10 cellular contexts compared by ENCODE assay signal in genomic region chr3:98778852-98779379, GRCh38. TPM values are rescaled to one million over a fixed set of nuclear protein-coding genes. Genes with fewer than 3 reads are reported as not detected.
DNase-seq lines count a peak whose midpoint lies in the region; ATAC-seq, FAIRE-seq and TF ChIP-seq lines count a peak whose summit lies in the region.
"Had no signal": no experiment of that assay in that cellular context is flagged by ENCODE, and none has a peak within 500 bp of the region (broad histone marks: within the 10 kb centered on the region; RNA-seq: fewer than 3 reads in every experiment).

No MANE protein-coding gene starts in this region.

- H3K9me1 ChIP-seq in keratinocyte (ENCODE audit: control insufficient read depth, extremely low read depth, insufficient read depth, low read length) = no peaks in the 10 kb centered on the region

- H3K9me3 Mint-ChIP-seq in activated CD8-positive, alpha-beta T cell treated with anti-CD3 and anti-CD28 coated beads, Interleukin-2, amount 10 ng/mL, durations not matched to agents 7 days and 5 days (ENCODE audit: insufficient read depth) = no peaks in the 10 kb centered on the region
- H3K9me3 Mint-ChIP-seq in activated CD8-positive, alpha-beta T cell treated with anti-CD3 and anti-CD28 coated beads for 36 hours = no peaks in the 10 kb centered on the region

- no peaks in the 10 kb centered on the region for H4K20me1 ChIP-seq in keratinocyte (ENCODE audit: control insufficient read depth, extremely low read depth, insufficient read depth, low read length)

- peak; percentile 93 for FAIRE-seq in keratinocyte (lab: Jason Lieb, UNC)

- H3K36me3 ChIP-seq in keratinocyte (ENCODE audit: control insufficient read depth in 2 of 2, extremely low read depth in 1 of 2, insufficient read depth in 2 of 2, low read length in 2 of 2) (no peaks in the 10 kb centered on the region), upper lobe of right lung (peaks cover 12% of the 10 kb centered on the region)

- TF ChIP-seq CTCF in activated CD8-positive, alpha-beta T cell treated with anti-CD3 and anti-CD28 coated beads for 36 hours (IDR thresholded peaks at IDR 0.05) = no peak
- TF ChIP-seq CTCF in astrocyte of the cerebellum (IDR thresholded peaks at IDR 0.05; ENCODE audit: low read depth, low read length, missing control alignments) = no peak
- TF ChIP-seq CTCF in keratinocyte (optimal IDR thresholded peaks at IDR 0.05 in 1 of 3, IDR thresholded peaks at IDR 0.05 in 1 of 3, conservative IDR thresholded peaks at IDR 0.05 in 1 of 3; ENCODE audit: extremely low read depth in 1 of 3, insufficient read depth in 2 of 3, low read length in 3 of 3) = no peak
- no peak for TF ChIP-seq CTCF in upper lobe of right lung (IDR thresholded peaks at IDR 0.05)

- no peaks in the 10 kb centered on the region for H3K79me2 ChIP-seq in keratinocyte (ENCODE audit: control insufficient read depth, insufficient read depth, low read length)

- H3K4me3 ChIP-seq in astrocyte of the cerebellum (ENCODE audit: low read depth, low read length) (no peak overlapping the region), keratinocyte (ENCODE audit: control insufficient read depth in 2 of 3, extremely low read depth in 1 of 3, insufficient read depth in 2 of 3, low read depth in 1 of 3, low read length in 3 of 3) (peak overlapping the region in 2 of 3 experiments; percentile 30 to 35), upper lobe of right lung (no peak overlapping the region)

- peaks cover 2% of the 10 kb centered on the region for H3K4me1 Mint-ChIP-seq in activated CD8-positive, alpha-beta T cell treated with anti-CD3 and anti-CD28 coated beads, Interleukin-2, amount 10 ng/mL, durations not matched to agents 7 days and 5 days (ENCODE audit: low read depth)
- no peaks in the 10 kb centered on the region for H3K4me1 Mint-ChIP-seq in activated CD8-positive, alpha-beta T cell treated with anti-CD3 and anti-CD28 coated beads for 36 hours (ENCODE audit: low read depth)
- H3K4me1 Mint-ChIP-seq: B cell had no signal

- peak overlapping the region; percentile 89 for H2AFZ ChIP-seq in keratinocyte (ENCODE audit: control insufficient read depth, low read length)

- dilution Hi-C loops in keratinocyte (cut with MboI; ENCODE audit: extremely low pct_ligation_motif_present, low sequenced_read_pairs) = loop anchor here (25.0 kb wide), 1 partner anchor 167 kb away; no protein-coding TSS in a partner anchor

- no peak for DNase-seq in activated CD8-positive, alpha-beta T cell treated with anti-CD3 and anti-CD28 coated beads, Interleukin-2, amount 10 ng/mL, durations not matched to agents 7 days and 5 days
- DNase-seq in activated CD8-positive, alpha-beta T cell treated with anti-CD3 and anti-CD28 coated beads for 36 hours = no peak
- peak; percentile 74 for DNase-seq in astrocyte of the cerebellum (ENCODE audit: low read depth)
- DNase-seq in keratinocyte (ENCODE audit: low read depth, low spot score) = peak; percentile 54
- no peak for DNase-seq in upper lobe of right lung
- DNase-seq in GOT3 (lab: John Stamatoyannopoulos, UW) = no peak
- DNase-seq in NCI-H82 treated with DMSO at 0.1 percent for 48 hours (lab: John Stamatoyannopoulos, UW; ENCODE audit: unreplicated experiment) = no peak
- no peak for DNase-seq in cerebellar nuclear complex (lab: John Stamatoyannopoulos, UW)
- DNase-seq: stimulated activated CD4-positive, alpha-beta T cell treated with anti-CD3 and anti-CD28 coated beads, Interleukin-1b, Interleukin-23, amount 100 ng/mL, for 48 hours had no signal

- H3K4me3 Mint-ChIP-seq in activated CD8-positive, alpha-beta T cell treated with anti-CD3 and anti-CD28 coated beads, Interleukin-2, amount 10 ng/mL, durations not matched to agents 7 days and 5 days = no peak overlapping the region
- H3K4me3 Mint-ChIP-seq in activated CD8-positive, alpha-beta T cell treated with anti-CD3 and anti-CD28 coated beads for 36 hours = no peak overlapping the region
- H3K4me3 Mint-ChIP-seq: B cell had no signal

- H3K9me3 ChIP-seq in keratinocyte (ENCODE audit: control insufficient read depth, low read depth, low read length) (no peaks in the 10 kb centered on the region), upper lobe of right lung (no peaks in the 10 kb centered on the region)

- peak overlapping the region; percentile 80 for H3K4me2 ChIP-seq in keratinocyte (ENCODE audit: control insufficient read depth, extremely low read depth, insufficient read depth, low read depth, low read length)

- no peak overlapping the region for H3K27ac Mint-ChIP-seq in activated CD8-positive, alpha-beta T cell treated with anti-CD3 and anti-CD28 coated beads, Interleukin-2, amount 10 ng/mL, durations not matched to agents 7 days and 5 days
- no peak overlapping the region for H3K27ac Mint-ChIP-seq in activated CD8-positive, alpha-beta T cell treated with anti-CD3 and anti-CD28 coated beads for 36 hours
- H3K27ac Mint-ChIP-seq: B cell had no signal

- intact Hi-C loops in activated CD8-positive, alpha-beta T cell treated with anti-CD3 and anti-CD28 coated beads for 36 hours (cut with micrococcal nuclease) = no loop called here
- intact Hi-C loops in upper lobe of right lung (cut with DNase I) = no loop called here

- H3K9ac ChIP-seq in keratinocyte (ENCODE audit: control insufficient read depth, extremely low read depth, insufficient read depth, low read length) = peak overlapping the region; percentile 63

- peaks cover 35% of the 10 kb centered on the region for H3K4me1 ChIP-seq in keratinocyte (ENCODE audit: control insufficient read depth, extremely low read depth, insufficient read depth, low read length)
- H3K4me1 ChIP-seq in upper lobe of right lung = peaks cover 15% of the 10 kb centered on the region

- H3K27ac ChIP-seq in keratinocyte (ENCODE audit: control insufficient read depth, insufficient read depth, low read length) (peak overlapping the region; percentile 82), upper lobe of right lung (no peak overlapping the region)

- peaks cover 7% of the 10 kb centered on the region for H3K27me3 Mint-ChIP-seq in activated CD8-positive, alpha-beta T cell treated with anti-CD3 and anti-CD28 coated beads, Interleukin-2, amount 10 ng/mL, durations not matched to agents 7 days and 5 days (ENCODE audit: low read depth)
- peaks cover 10% of the 10 kb centered on the region for H3K27me3 Mint-ChIP-seq in activated CD8-positive, alpha-beta T cell treated with anti-CD3 and anti-CD28 coated beads for 36 hours

- CTCF ChIA-PET in activated CD8-positive, alpha-beta T cell treated with anti-CD3 and anti-CD28 coated beads, Interleukin-2, amount 10 ng/mL, durations not matched to agents 7 days and 5 days (lab: Charles Lee) = interaction anchor here (1.7 kb wide), 1 partner anchor 177 kb away, joined by 3 read pairs; no protein-coding TSS in a partner anchor
- CTCF ChIA-PET in activated CD8-positive, alpha-beta T cell treated with anti-CD3 and anti-CD28 coated beads for 36 hours (lab: Charles Lee) = interaction anchor here (1.8 kb wide), 2 partner anchors 12 to 34 kb away, joined by 4 read pairs; no protein-coding TSS in a partner anchor

- in situ Hi-C loops in astrocyte of the cerebellum (cut with HindIII; ENCODE audit: low sequenced_read_pairs) = loop anchor here (25.0 kb wide), 1 partner anchor 167 kb away; no protein-coding TSS in a partner anchor

- H3K27me3 ChIP-seq in keratinocyte (ENCODE audit: control insufficient read depth, extremely low read depth, insufficient read depth, low read length) (no peaks in the 10 kb centered on the region), upper lobe of right lung (no peaks in the 10 kb centered on the region)

- H3K36me3 Mint-ChIP-seq in activated CD8-positive, alpha-beta T cell treated with anti-CD3 and anti-CD28 coated beads, Interleukin-2, amount 10 ng/mL, durations not matched to agents 7 days and 5 days (ENCODE audit: low read depth) = no peaks in the 10 kb centered on the region
- no peaks in the 10 kb centered on the region for H3K36me3 Mint-ChIP-seq in activated CD8-positive, alpha-beta T cell treated with anti-CD3 and anti-CD28 coated beads for 36 hours (ENCODE audit: low read depth)

- ATAC-seq in activated CD8-positive, alpha-beta T cell treated with anti-CD3 and anti-CD28 coated beads, Interleukin-2, amount 10 ng/mL, durations not matched to agents 7 days and 5 days = peak; percentile 33
- ATAC-seq in activated CD8-positive, alpha-beta T cell treated with anti-CD3 and anti-CD28 coated beads for 36 hours = no peak
- peak; percentile 69 for ATAC-seq in upper lobe of right lung

- POLR2A ChIA-PET in activated CD8-positive, alpha-beta T cell treated with anti-CD3 and anti-CD28 coated beads, Interleukin-2, amount 10 ng/mL, durations not matched to agents 7 days and 5 days (lab: Charles Lee) = interaction anchor here (0.6 kb wide), 1 partner anchor 93 kb away, joined by 3 read pairs; no protein-coding TSS in a partner anchor
- POLR2A ChIA-PET in activated CD8-positive, alpha-beta T cell treated with anti-CD3 and anti-CD28 coated beads for 36 hours (lab: Charles Lee) = no interaction called here

RNA-seq across cellular contexts. Expression of gene ST3GAL6, which starts 15.8 kb away (rescaled TPM):
- not detected for total RNA-seq in activated CD8-positive, alpha-beta T cell treated with anti-CD3 and anti-CD28 coated beads, Interleukin-2, amount 10 ng/mL, durations not matched to agents 7 days and 5 days
- total RNA-seq in activated CD8-positive, alpha-beta T cell treated with anti-CD3 and anti-CD28 coated beads for 36 hours = not detected
- 1.8 to 5.3 TPM (median 4.0 TPM) in 3 replicates for polyA plus RNA-seq in keratinocyte
- 14.4 TPM for polyA plus RNA-seq in keratinocyte (2011; ENCODE audit: low read depth)
- polyA plus RNA-seq in keratinocyte (2011; cell fraction: cytosol; rRNA removed) = 1.2 and 2.7 TPM in 2 replicates
- polyA plus RNA-seq in keratinocyte (2011; cell fraction: nucleus; rRNA removed) = 4.3 and 5.2 TPM in 2 replicates
- polyA plus RNA-seq in keratinocyte (2012; ENCODE audit: low replicate concordance) = 2.4 and 8.6 TPM in 2 replicates
- polyA minus RNA-seq in keratinocyte = 0.56 to 4.3 TPM (median 1.5 TPM) in 3 replicates
- polyA minus RNA-seq in keratinocyte (2011; cell fraction: cytosol; rRNA and poly(A)+ RNA removed) = 5.2 TPM
- 3.1 and 5.4 TPM in 2 replicates for polyA minus RNA-seq in keratinocyte (2011; cell fraction: nucleus; rRNA and poly(A)+ RNA removed)
- total RNA-seq in upper lobe of right lung = 29.4 TPM
- total RNA-seq: B cell had no signal

Comparison
In these comparisons a context has a peak if more than half of its experiments do, and no peak if none do; other contexts are left out.
1. DNase-seq: peak in astrocyte of the cerebellum (single experiment) and keratinocyte (single experiment); none in activated CD8-positive, alpha-beta T cell treated with anti-CD3 and anti-CD28 coated beads, Interleukin-2, amount 10 ng/mL, durations not matched to agents 7 days and 5 days (single experiment), activated CD8-positive, alpha-beta T cell treated with anti-CD3 and anti-CD28 coated beads for 36 hours (single experiment), upper lobe of right lung (single experiment), GOT3 (single experiment), NCI-H82 treated with DMSO at 0.1 percent for 48 hours (single experiment) and cerebellar nuclear complex (0 of 2).
2. H3K4me3 ChIP-seq: peak in keratinocyte (2 of 3); none in astrocyte of the cerebellum (single experiment) and upper lobe of right lung (single experiment).
3. RNA of gene ST3GAL6, which starts 15.8 kb away (total RNA-seq): 29.4 TPM in upper lobe of right lung (single experiment); not detected in activated CD8-positive, alpha-beta T cell treated with anti-CD3 and anti-CD28 coated beads, Interleukin-2, amount 10 ng/mL, durations not matched to agents 7 days and 5 days and not detected in activated CD8-positive, alpha-beta T cell treated with anti-CD3 and anti-CD28 coated beads for 36 hours; every median in the first group is over 10 times any median in the second.